In the genomic region with DNA sequence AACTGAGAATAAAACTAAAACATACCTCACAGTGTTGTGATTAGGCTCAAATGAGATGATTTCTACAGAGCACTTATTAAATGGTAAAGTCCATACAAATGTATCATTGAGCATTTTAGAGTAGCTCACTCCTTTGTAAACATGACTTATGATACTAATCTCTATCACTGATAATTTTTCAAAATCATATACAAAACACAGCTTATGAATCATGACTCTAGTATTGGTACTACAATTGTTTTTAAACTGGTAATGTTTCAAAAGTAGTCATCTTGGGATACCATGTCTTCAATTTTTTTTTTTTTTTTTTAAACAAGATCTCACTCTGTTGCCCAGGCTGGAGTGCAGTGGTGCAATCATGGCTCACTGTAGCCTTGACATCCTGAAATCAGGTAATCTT, we compare ENCODE assay signal across 16 cellular contexts. TPM values are rescaled to one million over a fixed set of nuclear protein-coding genes. Genes with fewer than 3 reads are reported as not detected.
DNase-seq lines count a peak whose midpoint lies in the region; ATAC-seq, FAIRE-seq and TF ChIP-seq lines count a peak whose summit lies in the region.
"Had no signal": no experiment of that assay in that cellular context is flagged by ENCODE, and none has a peak within 500 bp of the region (broad histone marks: within the 10 kb centered on the region; RNA-seq: fewer than 3 reads in every experiment).

No MANE protein-coding gene starts in this region.

- TF ChIP-seq CTCF in IMR-90 (conservative IDR thresholded peaks at IDR 0.05; ENCODE audit: low read depth, low read length) (no peak), astrocyte (IDR thresholded peaks at IDR 0.05; ENCODE audit: insufficient read depth, low read depth, low read length) (no peak), smooth muscle cell (IDR thresholded peaks at IDR 0.05; ENCODE audit: borderline replicate concordance, insufficient read depth, poor library complexity, severe bottlenecking) (no peak), mucosa of descending colon (IDR thresholded peaks at IDR 0.05) (no peak)

- no TSS peak for BruUV-seq in IMR-90 (replicated peaks; lab: Mats Ljungman, UMichigan)

- no peaks in the 10 kb centered on the region for H4K20me1 ChIP-seq in IMR-90 (ENCODE audit: insufficient read depth, low read length)
- H4K20me1 ChIP-seq in astrocyte (ENCODE audit: insufficient read depth, low read length) = no peaks in the 10 kb centered on the region
- no peaks in the 10 kb centered on the region for H4K20me1 ChIP-seq in smooth muscle cell (ENCODE audit: low read depth)
- H4K20me1 ChIP-seq: BLaER1 had no signal

- H3K36me3 ChIP-seq in IMR-90 (ENCODE audit: control insufficient read depth, insufficient read depth, low read length) (no peaks in the 10 kb centered on the region), astrocyte (ENCODE audit: insufficient read depth, low read length) (no peaks in the 10 kb centered on the region), smooth muscle cell (ENCODE audit: low read depth) (no peaks in the 10 kb centered on the region), mucosa of descending colon (ENCODE audit: low read depth) (no peaks in the 10 kb centered on the region)
- H3K36me3 ChIP-seq: BLaER1 had no signal

- no peak overlapping the region for H3K56ac ChIP-seq in IMR-90 (ENCODE audit: extremely low read depth, insufficient read depth, low read length)

- H3K9me3 Mint-ChIP-seq in activated T-cell treated with anti-CD3 and anti-CD28 coated beads, Interleukin-2, amount 50 U/mL, for 4 hours = no peaks in the 10 kb centered on the region
- no peaks in the 10 kb centered on the region for H3K9me3 Mint-ChIP-seq in astrocyte (ENCODE audit: unreplicated experiment)
- H3K9me3 Mint-ChIP-seq: CD14-positive monocyte; CD4-positive, alpha-beta memory T cell had no signal

- POLR2A ChIA-PET in IMR-90 (lab: Charles Lee; ENCODE audit: unreplicated experiment) = no interaction called here

- peaks cover 12% of the 10 kb centered on the region; the same call in 1 of the 2 replicates for H3K9me1 ChIP-seq in IMR-90 (ENCODE audit: insufficient read depth, low read length)

- TF ChIP-seq POLR2A in IMR-90 (IDR thresholded peaks at IDR 0.05; ENCODE audit: low read depth, low read length) = no peak

- no peak overlapping the region for H2BK5ac ChIP-seq in IMR-90 (ENCODE audit: low read depth, low read length, poor library complexity, severe bottlenecking)

- H2AFZ ChIP-seq in IMR-90 (replicated peaks; ENCODE audit: low read length, poor library complexity) = no peak overlapping the region
- H2AFZ ChIP-seq in astrocyte (ENCODE audit: low read depth, low read length) = no peak overlapping the region
- H2AFZ ChIP-seq in smooth muscle cell (ENCODE audit: low read depth) = no peak overlapping the region
- H2AFZ ChIP-seq: GM23248 had no signal

- peak; percentile 18 to 23 for ATAC-seq in activated T-cell treated with anti-CD3 and anti-CD28 coated beads, Interleukin-2, amount 50 U/mL, for 4 hours
- ATAC-seq in IMR-90 (ENCODE audit: low read depth) (peak; percentile 32), GM21447 (IDR thresholded peaks at IDR 0.05; ENCODE audit: unreplicated experiment) (no peak), HG02885 (IDR thresholded peaks at IDR 0.05; ENCODE audit: poor library complexity, unreplicated experiment) (no peak), mucosa of descending colon (no peak)

- H4K8ac ChIP-seq in IMR-90 (ENCODE audit: low read depth in 2 of 2, low read length in 2 of 2) = no peak overlapping the region

- H3K9ac ChIP-seq in IMR-90 (ENCODE audit: low read depth, low read length) (no peak overlapping the region), astrocyte (ENCODE audit: low read length) (no peak overlapping the region), smooth muscle cell (ENCODE audit: low read depth) (no peak overlapping the region)
- H3K9ac ChIP-seq: BLaER1, GM23248 had no signal

- H3K27ac ChIP-seq in IMR-90 (ENCODE audit: insufficient read depth, low read length) (peak overlapping the region; percentile 89; the same call in 1 of the 2 replicates), astrocyte (ENCODE audit: low read depth, low read length) (no peak overlapping the region), smooth muscle cell (ENCODE audit: low read depth) (no peak overlapping the region)
- H3K27ac ChIP-seq: 22Rv1, BLaER1, GM23248 had no signal

- in situ Hi-C loops in IMR-90 (cut with MboI; ENCODE audit: low sequenced_read_pairs) = no loop called here

- no peaks in the 10 kb centered on the region for H3K36me3 Mint-ChIP-seq in activated T-cell treated with anti-CD3 and anti-CD28 coated beads, Interleukin-2, amount 50 U/mL, for 4 hours (ENCODE audit: insufficient read depth)
- no peaks in the 10 kb centered on the region for H3K36me3 Mint-ChIP-seq in astrocyte (ENCODE audit: low read depth, unreplicated experiment)
- H3K36me3 Mint-ChIP-seq: CD14-positive monocyte; CD4-positive, alpha-beta memory T cell had no signal

- intact Hi-C loops in IMR-90 (cut with micrococcal nuclease) (no loop called here), mucosa of descending colon (cut with DNase I, micrococcal nuclease) (no loop called here)

- peak overlapping the region; percentile 12; the same call in 1 of the 2 replicates for H2AK5ac ChIP-seq in IMR-90 (ENCODE audit: low read depth, low read length)

- H4K5ac ChIP-seq in IMR-90 (ENCODE audit: low read depth, low read length) = no peak overlapping the region

- no peak for TF ChIP-seq RAD21 in IMR-90 (IDR thresholded peaks at IDR 0.05; ENCODE audit: low read length)

- no peak overlapping the region for H3K27ac Mint-ChIP-seq in astrocyte (ENCODE audit: unreplicated experiment)
- H3K27ac Mint-ChIP-seq: CD14-positive monocyte; CD4-positive, alpha-beta memory T cell had no signal

- 0 out of 2 replicates have a peak overlapping the region, but pooled peaks have one; percentile 37 for H3K4ac ChIP-seq in IMR-90 (ENCODE audit: low read depth, low read length)

- H3K23ac ChIP-seq in IMR-90 (ENCODE audit: low read depth, low read length) = no peak overlapping the region

- H3K4me3 Mint-ChIP-seq in activated T-cell treated with anti-CD3 and anti-CD28 coated beads, Interleukin-2, amount 50 U/mL, for 4 hours = no peak overlapping the region
- H3K4me3 Mint-ChIP-seq in astrocyte (ENCODE audit: unreplicated experiment) = no peak overlapping the region
- H3K4me3 Mint-ChIP-seq: CD14-positive monocyte; CD4-positive, alpha-beta memory T cell had no signal

- no peak overlapping the region for H2BK20ac ChIP-seq in IMR-90 (ENCODE audit: low read depth, low read length)

- CTCF ChIA-PET in IMR-90 (lab: Yijun Ruan, JAX) = no interaction called here

- H3K4me1 ChIP-seq in IMR-90 (ENCODE audit: control insufficient read depth, insufficient read depth, low read length) (peaks cover 20% of the 10 kb centered on the region), astrocyte (ENCODE audit: insufficient read depth, low read length) (peaks cover 15% of the 10 kb centered on the region), smooth muscle cell (ENCODE audit: low read depth) (peaks cover 7% of the 10 kb centered on the region), mucosa of descending colon (ENCODE audit: low read depth) (no peaks in the 10 kb centered on the region)

- no peak overlapping the region for H2AK9ac ChIP-seq in IMR-90 (replicated peaks; ENCODE audit: low read depth, low read length, poor library complexity)

- no peaks in the 10 kb centered on the region for H3K79me2 ChIP-seq in astrocyte (ENCODE audit: insufficient read depth, low read length)
- H3K79me2 ChIP-seq in smooth muscle cell (ENCODE audit: low read depth) = no peaks in the 10 kb centered on the region

- no peak overlapping the region for H3K4me3 ChIP-seq in IMR-90 (ENCODE audit: insufficient read depth, low read depth, low read length)
- no peak overlapping the region for H3K4me3 ChIP-seq in astrocyte (ENCODE audit: insufficient read depth, low read depth, low read length)
- H3K4me3 ChIP-seq in smooth muscle cell = no peak overlapping the region
- H3K4me3 ChIP-seq in mucosa of descending colon = no peak overlapping the region
- H3K4me3 ChIP-seq: BLaER1, GM23248 had no signal

- H3K4me1 Mint-ChIP-seq in activated T-cell treated with anti-CD3 and anti-CD28 coated beads, Interleukin-2, amount 50 U/mL, for 4 hours (ENCODE audit: low read depth) = no peaks in the 10 kb centered on the region
- peaks cover 20% of the 10 kb centered on the region for H3K4me1 Mint-ChIP-seq in astrocyte (ENCODE audit: low read depth, unreplicated experiment)
- H3K4me1 Mint-ChIP-seq: CD14-positive monocyte; CD4-positive, alpha-beta memory T cell had no signal

- no peaks in the 10 kb centered on the region for H3K9me3 ChIP-seq in IMR-90 (ENCODE audit: control insufficient read depth, insufficient read depth, low read length)
- no peaks in the 10 kb centered on the region for H3K9me3 ChIP-seq in astrocyte (ENCODE audit: insufficient read depth, low read depth, low read length)
- H3K9me3 ChIP-seq in smooth muscle cell (replicated peaks; ENCODE audit: low read depth) = no peaks in the 10 kb centered on the region
- no peaks in the 10 kb centered on the region for H3K9me3 ChIP-seq in mucosa of descending colon
- H3K9me3 ChIP-seq: BLaER1 had no signal

- 0 out of 2 replicates have a peak overlapping the region, but pooled peaks have one; percentile 4 for H4K91ac ChIP-seq in IMR-90 (ENCODE audit: insufficient read depth, low read depth, low read length)

- H3K79me1 ChIP-seq in IMR-90 (ENCODE audit: low read depth in 1 of 2, low read length in 2 of 2) = no peaks in the 10 kb centered on the region

- H3K27me3 ChIP-seq in IMR-90 (ENCODE audit: control insufficient read depth, insufficient read depth, low read length) (no peaks in the 10 kb centered on the region), astrocyte (ENCODE audit: insufficient read depth, low read length) (no peaks in the 10 kb centered on the region), smooth muscle cell (ENCODE audit: low read depth) (no peaks in the 10 kb centered on the region)
- H3K27me3 ChIP-seq: BLaER1 had no signal

- peak; percentile 41 for FAIRE-seq in astrocyte (lab: Jason Lieb, UNC)
- FAIRE-seq: HTR-8/SVneo had no signal

- no peak overlapping the region; the same call in 1 of the 2 replicates for H3K18ac ChIP-seq in IMR-90 (ENCODE audit: low read depth, low read length)

- dilution Hi-C loops in IMR-90 (cut with HindIII; ENCODE audit: low sequenced_read_pairs, unreplicated experiment) = no loop called here

- 0 out of 2 replicates have a peak overlapping the region, but pooled peaks have one; percentile 32 for H2BK120ac ChIP-seq in IMR-90 (ENCODE audit: low read depth, low read length)

- peaks cover 3% of the 10 kb centered on the region for H3F3A ChIP-seq in smooth muscle cell (ENCODE audit: low read depth)

- peaks cover 28% of the 10 kb centered on the region for H3K27me3 Mint-ChIP-seq in activated T-cell treated with anti-CD3 and anti-CD28 coated beads, Interleukin-2, amount 50 U/mL, for 4 hours (ENCODE audit: low read depth)
- no peaks in the 10 kb centered on the region for H3K27me3 Mint-ChIP-seq in astrocyte (ENCODE audit: low read depth, unreplicated experiment)

- H3K4me2 ChIP-seq in IMR-90 (ENCODE audit: low read depth, low read length) (no peak overlapping the region), astrocyte (ENCODE audit: low read length) (no peak overlapping the region), smooth muscle cell (peak overlapping the region; percentile 29)
- H3K4me2 ChIP-seq: BLaER1 had no signal

- DNase-seq in activated T-cell treated with anti-CD3 and anti-CD28 coated beads, Interleukin-2, amount 50 U/mL, for 4 hours = no peak
- DNase-seq in activated T-cell treated with anti-CD3 and anti-CD28 coated beads for 4 hours (no peak), IMR-90 (no peak), astrocyte (ENCODE audit: low read depth) (no peak), smooth muscle cell (lab: John Stamatoyannopoulos, UW; ENCODE audit: unreplicated experiment) (no peak), mucosa of descending colon (no peak)
- DNase-seq: CD4-positive, alpha-beta memory T cell; DMS79 treated with DMSO at 0.1 percent for 48 hours; GF-D8; GM23248 had no signal

- H2BK15ac ChIP-seq in IMR-90 (ENCODE audit: low read depth, low read length) = no peak overlapping the region; the same call in 2 of the 3 replicates

- H3K14ac ChIP-seq in IMR-90 (replicated peaks; ENCODE audit: low read depth, low read length) = no peak overlapping the region; the same call in 1 of the 2 replicates

RNA-seq across cellular contexts. Expression of gene KRR1, which starts 40.1 kb away (rescaled TPM):
- total RNA-seq in activated T-cell treated with anti-CD3 and anti-CD28 coated beads, Interleukin-2, amount 50 U/mL, for 4 hours = 100 to 1,000 TPM; 149 to 157 (median 152) TPM
- total RNA-seq in IMR-90 (2012; rRNA removed) (31.4 and 40.0 TPM in 2 replicates), astrocyte (48.4 and 56.9 TPM in 2 replicates), smooth muscle cell (44.1 and 48.9 TPM in 2 replicates), mucosa of descending colon (10 to 100 TPM; 34.1 to 48.5 (median 34.8) TPM)
- polyA plus RNA-seq in IMR-90 (2012; rRNA removed) (16.1 and 18.3 TPM in 2 replicates), smooth muscle cell (26.2 and 45.0 TPM in 2 replicates)
- polyA plus RNA-seq in IMR-90 (2012; cell fraction: cytosol; rRNA removed) = 0.74 and 1.2 TPM in 2 replicates
- 0.94 and 13.1 TPM in 2 replicates for polyA plus RNA-seq in IMR-90 (2012; cell fraction: nucleus; rRNA removed; ENCODE audit: low replicate concordance)

Comparison
In these comparisons a context has a peak if more than half of its experiments do, and no peak if none do; other contexts are left out.
1. ATAC-seq: peak in activated T-cell treated with anti-CD3 and anti-CD28 coated beads, Interleukin-2, amount 50 U/mL, for 4 hours (2 of 2) and IMR-90 (single experiment); none in GM21447 (single experiment), HG02885 (single experiment) and mucosa of descending colon (single experiment).